In genomic region chr11:68043349-68044144, GRCh38 we compare ENCODE assay signal across 9 cellular contexts. TPM values are rescaled to one million over a fixed set of nuclear protein-coding genes. Genes with fewer than 3 reads are reported as not detected.
DNase-seq lines count a peak whose midpoint lies in the region; ATAC-seq and TF ChIP-seq lines count a peak whose summit lies in the region.
"Had no signal": no experiment of that assay in that cellular context is flagged by ENCODE, and none has a peak within 500 bp of the region (broad histone marks: within the 10 kb centered on the region; RNA-seq: fewer than 3 reads in every experiment).

No MANE protein-coding gene starts in this region.

- no peak for TF ChIP-seq CTCF in AG04450 (IDR thresholded peaks at IDR 0.05; ENCODE audit: low read depth, low read length)
- no peak for TF ChIP-seq CTCF in esophagus muscularis mucosa (IDR thresholded peaks at IDR 0.05)

- intact Hi-C loops in esophagus muscularis mucosa (cut with DNase I): no loop called here

- WGBS in esophagus muscularis mucosa: 71% methylated on average over 12 of the region's 36 CpGs

- no peaks in the 10 kb centered on the region for H3K27me3 Mint-ChIP-seq in stimulated activated memory B cell treated with anti-CD40 and anti-IgM and Interleukin-4, amounts not matched to agents 10 μg/mL and 1 μg/mL and 100 μg/mL, for 72 hours
- H3K27me3 Mint-ChIP-seq: activated naive CD4-positive, alpha-beta T cell treated with anti-CD3 and anti-CD28 coated beads, Interleukin-2, amount 50 U/mL, for 24 hours; stimulated activated naive CD8-positive, alpha-beta T cell treated with anti-CD3 and anti-CD28 coated beads, Interleukin-15, Interleukin-2, amounts not matched to agents 100 ng/mL and 50 ng/mL, for 24 hours had no signal

- H3K27ac ChIP-seq in AG04450 (ENCODE audit: low read depth, low read length): peak overlapping the region; percentile 47
- H3K27ac ChIP-seq in esophagus muscularis mucosa (replicated peaks in 1 of 4): peak overlapping the region; percentile 25 to 89 (median 48)
- H3K27ac ChIP-seq: parathyroid adenoma had no signal

- H3K36me3 ChIP-seq in esophagus muscularis mucosa: peaks cover 35 to 67% (median 61%) of the 10 kb centered on the region in 4 donors

- H3K4me1 ChIP-seq in esophagus muscularis mucosa: peaks cover 16 to 56% (median 51%) of the 10 kb centered on the region in 4 donors

- H3K27me3 ChIP-seq in AG04450 (ENCODE audit: control insufficient read depth, insufficient read depth, low read length) (no peaks in the 10 kb centered on the region), esophagus muscularis mucosa (no peaks in the 10 kb centered on the region)

- no peak for ATAC-seq in stimulated activated memory B cell treated with anti-CD40 and anti-IgM and Interleukin-4, amounts not matched to agents 10 μg/mL and 1 μg/mL and 100 μg/mL, for 72 hours

- no peak for TF ChIP-seq EP300 in esophagus muscularis mucosa (IDR thresholded peaks at IDR 0.05)

- H3K4me3 ChIP-seq in AG04450 (ENCODE audit: low read depth, low read length) (no peak overlapping the region), esophagus muscularis mucosa (no peak overlapping the region)

- peaks cover 28% of the 10 kb centered on the region for H3K4me1 Mint-ChIP-seq in stimulated activated memory B cell treated with anti-CD40 and anti-IgM and Interleukin-4, amounts not matched to agents 10 μg/mL and 1 μg/mL and 100 μg/mL, for 72 hours

- no peak overlapping the region for H3K27ac Mint-ChIP-seq in stimulated activated memory B cell treated with anti-CD40 and anti-IgM and Interleukin-4, amounts not matched to agents 10 μg/mL and 1 μg/mL and 100 μg/mL, for 72 hours
- H3K27ac Mint-ChIP-seq: activated naive CD4-positive, alpha-beta T cell treated with anti-CD3 and anti-CD28 coated beads, Interleukin-2, amount 50 U/mL, for 24 hours; stimulated activated naive CD8-positive, alpha-beta T cell treated with anti-CD3 and anti-CD28 coated beads, Interleukin-15, Interleukin-2, amounts not matched to agents 100 ng/mL and 50 ng/mL, for 24 hours had no signal

- H3K9me3 Mint-ChIP-seq in stimulated activated memory B cell treated with anti-CD40 and anti-IgM and Interleukin-4, amounts not matched to agents 10 μg/mL and 1 μg/mL and 100 μg/mL, for 72 hours: no peaks in the 10 kb centered on the region
- H3K9me3 Mint-ChIP-seq: activated naive CD4-positive, alpha-beta T cell treated with anti-CD3 and anti-CD28 coated beads, Interleukin-2, amount 50 U/mL, for 24 hours; stimulated activated naive CD8-positive, alpha-beta T cell treated with anti-CD3 and anti-CD28 coated beads, Interleukin-15, Interleukin-2, amounts not matched to agents 100 ng/mL and 50 ng/mL, for 24 hours had no signal

- CTCF ChIA-PET in AG04450 (lab: Charles Lee): no interaction called here

- POLR2A ChIA-PET in AG04450 (lab: Yijun Ruan, JAX): interaction anchor here (0.8 kb wide), 1 partner anchor 21 kb away, joined by 4 read pairs; no protein-coding TSS in a partner anchor

- no peak overlapping the region for H3K4me3 Mint-ChIP-seq in stimulated activated memory B cell treated with anti-CD40 and anti-IgM and Interleukin-4, amounts not matched to agents 10 μg/mL and 1 μg/mL and 100 μg/mL, for 72 hours
- H3K4me3 Mint-ChIP-seq: activated naive CD4-positive, alpha-beta T cell treated with anti-CD3 and anti-CD28 coated beads, Interleukin-2, amount 50 U/mL, for 24 hours; stimulated activated naive CD8-positive, alpha-beta T cell treated with anti-CD3 and anti-CD28 coated beads, Interleukin-15, Interleukin-2, amounts not matched to agents 100 ng/mL and 50 ng/mL, for 24 hours had no signal

- peaks cover 28% of the 10 kb centered on the region for H3K36me3 Mint-ChIP-seq in stimulated activated memory B cell treated with anti-CD40 and anti-IgM and Interleukin-4, amounts not matched to agents 10 μg/mL and 1 μg/mL and 100 μg/mL, for 72 hours
- H3K36me3 Mint-ChIP-seq: activated naive CD4-positive, alpha-beta T cell treated with anti-CD3 and anti-CD28 coated beads, Interleukin-2, amount 50 U/mL, for 24 hours had no signal

- H3K9me3 ChIP-seq in AG04450 (ENCODE audit: control insufficient read depth, insufficient read depth, low read length) (no peaks in the 10 kb centered on the region; the same call in 1 of the 2 replicates), esophagus muscularis mucosa (no peaks in the 10 kb centered on the region)

- DNase-seq in AG04450 (ENCODE audit: low read depth, low spot score): no peak
- DNase-seq in NCI-H1092 (lab: John Stamatoyannopoulos, UW): peak; percentile 31
- DNase-seq in esophagus muscularis mucosa (ENCODE audit: extremely low spot score): no peak
- no peak for DNase-seq in SKM-1 treated with dmso at 0.1 percent for 144 hours (lab: John Stamatoyannopoulos, UW; ENCODE audit: unreplicated experiment)
- no peak for DNase-seq in islet precursor cell

- TF ChIP-seq POLR2A in esophagus muscularis mucosa (IDR thresholded peaks at IDR 0.05; ENCODE audit: low read depth): no peak

RNA-seq across cellular contexts. Expression of gene TCIRG1, which starts 4.7 kb away (rescaled TPM):
- 26.5 and 39.0 TPM in 2 replicates for polyA plus RNA-seq in AG04450 (2011; rRNA removed)
- polyA minus RNA-seq in AG04450 (2011; rRNA and poly(A)+ RNA removed): 26.7 and 34.1 TPM in 2 replicates
- 100 to 1,000 TPM in 1 of 4 donors, 10 to 100 TPM in 3; 61.6 to 124 (median 81.4) TPM for total RNA-seq in esophagus muscularis mucosa

RNA-seq across cellular contexts. Expression of gene NDUFS8, which starts 13.1 kb away (rescaled TPM):
- 42.5 and 65.3 TPM in 2 replicates for polyA plus RNA-seq in AG04450 (2011; rRNA removed)
- 43.0 and 58.8 TPM in 2 replicates for polyA minus RNA-seq in AG04450 (2011; rRNA and poly(A)+ RNA removed)
- 100 to 1,000 TPM; 178 to 271 (median 198) TPM for total RNA-seq in esophagus muscularis mucosa

RNA-seq across cellular contexts. Expression of gene ALDH3B1, which starts 33.4 kb away (rescaled TPM):
- 24.0 and 32.7 TPM in 2 replicates for polyA plus RNA-seq in AG04450 (2011; rRNA removed)
- polyA minus RNA-seq in AG04450 (2011; rRNA and poly(A)+ RNA removed): 11.0 and 12.8 TPM in 2 replicates
- 10 to 100 TPM; 10.6 to 17.2 (median 12.6) TPM for total RNA-seq in esophagus muscularis mucosa

RNA-seq across cellular contexts. Expression of gene UNC93B1, which starts 39.6 kb away (rescaled TPM):
- 11.3 and 16.2 TPM in 2 replicates for polyA plus RNA-seq in AG04450 (2011; rRNA removed)
- 23.8 and 26.2 TPM in 2 replicates for polyA minus RNA-seq in AG04450 (2011; rRNA and poly(A)+ RNA removed)
- 10 to 100 TPM; 16.6 to 38.4 (median 31.6) TPM for total RNA-seq in esophagus muscularis mucosa
